Comparison of ENCODE assay signal across 10 cellular contexts in the genomic region with DNA sequence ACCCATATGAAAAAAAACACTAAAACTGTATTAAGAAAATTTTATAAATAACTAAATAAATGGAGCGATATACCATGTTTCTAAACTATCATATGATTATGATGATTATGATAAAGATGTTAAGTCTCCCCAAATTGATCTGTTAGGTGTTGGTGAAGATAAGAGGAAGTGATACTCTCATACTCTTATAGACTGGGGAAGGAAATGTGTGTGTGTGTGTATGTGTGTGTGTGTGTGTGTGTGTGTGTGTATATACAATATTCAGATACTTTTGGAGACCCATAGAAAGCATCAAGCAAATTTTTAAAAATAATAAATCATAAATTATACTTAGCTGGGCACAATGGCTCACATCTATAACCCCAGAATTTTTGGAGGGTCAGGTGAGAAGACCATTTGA.
A peak's percentile ranks its signal among the peaks of the same experiment; 100 is the strongest.
DNase-seq lines count a peak whose midpoint lies in the region; ATAC-seq and TF ChIP-seq lines count a peak whose summit lies in the region.
"Had no signal": no experiment of that assay in that cellular context is flagged by ENCODE, and none has a peak within 500 bp of the region (broad histone marks: within the 10 kb centered on the region; RNA-seq: fewer than 3 reads in every experiment).

No MANE protein-coding gene starts in this region.

- no peaks in the 10 kb centered on the region for H3K36me3 ChIP-seq in MM.1S (replicated peaks; ENCODE audit: insufficient read depth, low read length)
- H3K36me3 ChIP-seq in breast epithelium: no peaks in the 10 kb centered on the region

- peak; percentile 63 for ATAC-seq in GM19467 (IDR thresholded peaks at IDR 0.05; ENCODE audit: unreplicated experiment)
- peak; percentile 73 for ATAC-seq in HG02973 (IDR thresholded peaks at IDR 0.05; ENCODE audit: unreplicated experiment)
- ATAC-seq: right cardiac atrium had no signal

- TF ChIP-seq POLR2A in breast epithelium (IDR thresholded peaks at IDR 0.05): no peak

- intact Hi-C loops in breast epithelium (cut with DNase I; ENCODE audit: low total_unique reads): no loop called here

- no peaks in the 10 kb centered on the region for H3K4me1 ChIP-seq in MM.1S (ENCODE audit: low read length)
- H3K4me1 ChIP-seq in breast epithelium: no peaks in the 10 kb centered on the region

- no peaks in the 10 kb centered on the region for H4K20me1 ChIP-seq in MM.1S (ENCODE audit: insufficient read depth, low read length)

- H3F3A ChIP-seq in MM.1S (ENCODE audit: insufficient read depth, low read length): no peaks in the 10 kb centered on the region

- no peak overlapping the region for H3K4me2 ChIP-seq in MM.1S (ENCODE audit: low read depth, low read length)

- no peaks in the 10 kb centered on the region for H3K9me2 ChIP-seq in MM.1S (replicated peaks; ENCODE audit: insufficient read depth, low read length)

- TF ChIP-seq CTCF in GM12865 (IDR thresholded peaks at IDR 0.05; ENCODE audit: insufficient read depth, low read depth, low read length, missing control alignments) (no peak), MM.1S (IDR thresholded peaks at IDR 0.05; ENCODE audit: low read length) (no peak), breast epithelium (IDR thresholded peaks at IDR 0.05) (no peak)

- no peaks in the 10 kb centered on the region for H3K27me3 ChIP-seq in MM.1S (replicated peaks; ENCODE audit: insufficient read depth, low read length)
- no peaks in the 10 kb centered on the region for H3K27me3 ChIP-seq in breast epithelium

- no peaks in the 10 kb centered on the region for H3K79me2 ChIP-seq in MM.1S (ENCODE audit: low read length)

- no peak overlapping the region for H2AFZ ChIP-seq in MM.1S (ENCODE audit: low read length)

- H3K4me3 ChIP-seq in GM12865 (ENCODE audit: low read depth, low read length) (no peak overlapping the region), MM.1S (ENCODE audit: low read length) (no peak overlapping the region), breast epithelium (no peak overlapping the region)

- H3K27ac ChIP-seq in MM.1S (ENCODE audit: low read length): no peak overlapping the region
- no peak overlapping the region for H3K27ac ChIP-seq in breast epithelium

- H3K9me3 ChIP-seq in MM.1S (replicated peaks; ENCODE audit: insufficient read depth, low read length) (no peaks in the 10 kb centered on the region), breast epithelium (no peaks in the 10 kb centered on the region)

- H3K9ac ChIP-seq in MM.1S (ENCODE audit: low read length): no peak overlapping the region

- DNase-seq in GM12865 (ENCODE audit: low read depth) (peak; percentile 56), MM.1S (peak; percentile 14), putamen (ENCODE audit: low spot score) (no peak), breast epithelium (ENCODE audit: low spot score in 2 of 2) (no peak), activated T-cell treated with anti-CD3 and anti-CD28 coated beads for 4 hours (no peak), CD1c-positive myeloid dendritic cell (ENCODE audit: extremely low spot score) (no peak)
- DNase-seq: DND-41, right cardiac atrium had no signal

Comparison
In these comparisons a context has a peak if more than half of its experiments do, and no peak if none do; other contexts are left out.
1. DNase-seq: peak in GM12865 (single experiment) and MM.1S (single experiment); none in putamen (single experiment), breast epithelium (0 of 2), activated T-cell treated with anti-CD3 and anti-CD28 coated beads for 4 hours (single experiment) and CD1c-positive myeloid dendritic cell (single experiment).